In genomic region chr5:165624547-165624946, GRCh38 we compare ENCODE assay signal across 25 cellular contexts.
"Had no signal": no experiment of that assay in that cellular context is flagged by ENCODE, and none has a peak within 500 bp of the region (broad histone marks: within the 10 kb centered on the region; RNA-seq: fewer than 3 reads in every experiment).

No MANE protein-coding gene starts in this region.

- ATAC-seq: HepG2, Panc1, PC-3 had no signal

- H3K9me3 ChIP-seq: SK-N-SH had no signal

- H3K4me3 ChIP-seq: MG63 had no signal

- H3K9me2 ChIP-seq: SK-N-SH had no signal

- H3K9ac ChIP-seq: SK-N-SH had no signal

- H3K36me3 ChIP-seq: MG63 had no signal

- H3K27me3 ChIP-seq: MG63 had no signal

- H3K27ac ChIP-seq: RWPE1 had no signal

- H3K4me2 ChIP-seq: SK-N-SH had no signal

- DNase-seq: IMR-90; Karpas-422; KG1; MG63; NCI-H1092; NCI-H1105 treated with DMSO at 0.1 percent for 48 hours; NCI-H1417 treated with DMSO at 0.1 percent for 48 hours; NCI-H187; NCI-H2029; NCI-H2081 treated with DMSO at 0.1 percent for 48 hours; NCI-H2171; NCI-H226; NCI-H446; NCI-H510A; NCI-H524 treated with DMSO at 0.1 percent for 48 hours; NCI-H69; NCI-H774; NK-92 treated with Interleukin-12 subunit alpha and Interleukin-12 subunit beta, amount 100 ng/mL, for 24 hours; PC-3; SHP77; SK-N-SH; SW 1271 had no signal
